8 cellular contexts compared by ENCODE assay signal in genomic region chr11:57668467-57668890, GRCh38. TPM values are rescaled to one million over a fixed set of nuclear protein-coding genes. Genes with fewer than 3 reads are reported as not detected.
DNase-seq lines count a peak whose midpoint lies in the region; ATAC-seq and TF ChIP-seq lines count a peak whose summit lies in the region.

No MANE protein-coding gene starts in this region.

- no peak for DNase-seq in AG04449 (ENCODE audit: low read depth, low spot score)
- DNase-seq in HL-60 (ENCODE audit: low read depth in 1 of 2, low spot score in 1 of 2) = peak in 1 of 2 experiments; percentile 40
- no peak for DNase-seq in activated T-cell treated with anti-CD3 and anti-CD28 coated beads, Interleukin-2, amount 50 U/mL, for 72 hours
- DNase-seq in glutamatergic neuron = no peak
- no peak for DNase-seq in superior temporal gyrus (ENCODE audit: extremely low spot score)

- H3K27ac Mint-ChIP-seq in activated T-cell treated with anti-CD3 and anti-CD28 coated beads, Interleukin-2, amount 50 U/mL, for 72 hours = peak overlapping the region; percentile 98
- H3K27ac Mint-ChIP-seq in glutamatergic neuron (ENCODE audit: unreplicated experiment) = peak overlapping the region; percentile 89

- peaks cover 59% of the 10 kb centered on the region for H3K4me1 Mint-ChIP-seq in activated T-cell treated with anti-CD3 and anti-CD28 coated beads, Interleukin-2, amount 50 U/mL, for 72 hours (ENCODE audit: low read depth)
- H3K4me1 Mint-ChIP-seq in glutamatergic neuron (ENCODE audit: low read depth, unreplicated experiment) = peaks cover 5% of the 10 kb centered on the region

- H3K9me3 Mint-ChIP-seq in activated T-cell treated with anti-CD3 and anti-CD28 coated beads, Interleukin-2, amount 50 U/mL, for 72 hours = no peaks in the 10 kb centered on the region
- peaks cover 24% of the 10 kb centered on the region for H3K9me3 Mint-ChIP-seq in glutamatergic neuron (ENCODE audit: unreplicated experiment)

- no peaks in the 10 kb centered on the region for H3K9me3 ChIP-seq in skeletal muscle satellite cell (replicated peaks; ENCODE audit: low read length)

- H3K36me3 ChIP-seq in skeletal muscle satellite cell (ENCODE audit: insufficient read depth, low read length) = peaks cover 17% of the 10 kb centered on the region

- H3K9ac ChIP-seq in skeletal muscle satellite cell (ENCODE audit: low read depth, low read length) = peak overlapping the region; percentile 95

- H3K27me3 ChIP-seq in HL-60 (ENCODE audit: insufficient read depth, poor library complexity, severe bottlenecking) (no peaks in the 10 kb centered on the region), skeletal muscle satellite cell (ENCODE audit: control insufficient read depth, insufficient read depth, low read length) (no peaks in the 10 kb centered on the region)

- no peaks in the 10 kb centered on the region for H3K27me3 Mint-ChIP-seq in activated T-cell treated with anti-CD3 and anti-CD28 coated beads, Interleukin-2, amount 50 U/mL, for 72 hours (ENCODE audit: low read depth)
- H3K27me3 Mint-ChIP-seq in glutamatergic neuron (ENCODE audit: unreplicated experiment) = peaks cover 21% of the 10 kb centered on the region

- CTCF ChIA-PET in AG04449 (lab: Yijun Ruan, JAX) = interaction anchor here (1.0 to 1.3 kb wide), 2 partner anchors 11 to 28 kb away, joined by 4 read pairs; no protein-coding TSS in a partner anchor

- peak overlapping the region; percentile 87 for H3K4me2 ChIP-seq in skeletal muscle satellite cell (ENCODE audit: low read length)

- H3K36me3 Mint-ChIP-seq in activated T-cell treated with anti-CD3 and anti-CD28 coated beads, Interleukin-2, amount 50 U/mL, for 72 hours (ENCODE audit: insufficient read depth in 2 of 2) = peaks cover 11 to 13% of the 10 kb centered on the region in 2 donors
- H3K36me3 Mint-ChIP-seq in glutamatergic neuron (ENCODE audit: unreplicated experiment) = no peaks in the 10 kb centered on the region

- H3K27ac ChIP-seq in HL-60 (replicated peaks) = peak overlapping the region; percentile 100

- TF ChIP-seq CTCF in AG04449 (IDR thresholded peaks at IDR 0.05; ENCODE audit: insufficient read depth, low read length, missing control alignments) (no peak), HL-60 (IDR thresholded peaks at IDR 0.05; ENCODE audit: insufficient read depth, low read length) (no peak), glutamatergic neuron (IDR thresholded peaks at IDR 0.05; ENCODE audit: partially characterized antibody, unreplicated experiment) (no peak)

- ATAC-seq in GM18511 (IDR thresholded peaks at IDR 0.05; ENCODE audit: unreplicated experiment) (peak; percentile 18), GM18867 (IDR thresholded peaks at IDR 0.05; ENCODE audit: unreplicated experiment) (no peak)
- ATAC-seq in activated T-cell treated with anti-CD3 and anti-CD28 coated beads, Interleukin-2, amount 50 U/mL, for 72 hours (replicated peaks in 1 of 2) = no peak

- peaks cover 16% of the 10 kb centered on the region for H3K4me1 ChIP-seq in skeletal muscle satellite cell (ENCODE audit: control insufficient read depth, insufficient read depth, low read length)

- POLR2A ChIA-PET in AG04449 (lab: Yijun Ruan, JAX) = no interaction called here

- peak overlapping the region; percentile 94 for H3K4me3 ChIP-seq in AG04449 (ENCODE audit: low read depth, low read length)
- peak overlapping the region; percentile 90 for H3K4me3 ChIP-seq in HL-60 (replicated peaks; ENCODE audit: insufficient read depth, low read length)
- peak overlapping the region; percentile 92 for H3K4me3 ChIP-seq in skeletal muscle satellite cell (ENCODE audit: low read length)

- H3K4me3 Mint-ChIP-seq in activated T-cell treated with anti-CD3 and anti-CD28 coated beads, Interleukin-2, amount 50 U/mL, for 72 hours = peak overlapping the region; percentile 88 to 97
- peak overlapping the region; percentile 97 for H3K4me3 Mint-ChIP-seq in glutamatergic neuron (ENCODE audit: unreplicated experiment)

RNA-seq across cellular contexts. Expression of gene ZDHHC5, which starts 0.6 kb away (rescaled TPM):
- 10 to 100 TPM; 62.8 to 62.9 TPM for total RNA-seq in activated T-cell treated with anti-CD3 and anti-CD28 coated beads, Interleukin-2, amount 50 U/mL, for 72 hours
- total RNA-seq in glutamatergic neuron (ENCODE audit: unreplicated experiment) = 42.3 TPM
- total RNA-seq in skeletal muscle satellite cell (2012; rRNA removed) = 39.8 and 47.8 TPM in 2 replicates

RNA-seq across cellular contexts. Expression of gene CLP1, which starts 10.9 kb away (rescaled TPM):
- total RNA-seq in activated T-cell treated with anti-CD3 and anti-CD28 coated beads, Interleukin-2, amount 50 U/mL, for 72 hours = 10 to 100 TPM; 15.1 to 16.1 TPM
- total RNA-seq in glutamatergic neuron (ENCODE audit: unreplicated experiment) = 17.1 TPM
- 13.2 and 13.3 TPM in 2 replicates for total RNA-seq in skeletal muscle satellite cell (2012; rRNA removed)

RNA-seq across cellular contexts. Expression of gene YPEL4, which starts 18.8 kb away (rescaled TPM):
- 1 to 10 TPM; 1.1 to 1.3 TPM for total RNA-seq in activated T-cell treated with anti-CD3 and anti-CD28 coated beads, Interleukin-2, amount 50 U/mL, for 72 hours
- 16.9 TPM for total RNA-seq in glutamatergic neuron (ENCODE audit: unreplicated experiment)
- total RNA-seq in skeletal muscle satellite cell (2012; rRNA removed) = 0.22 and 0.25 TPM in 2 replicates

RNA-seq across cellular contexts. Expression of gene MED19, which starts 43.5 kb away (rescaled TPM):
- 10 to 100 TPM; 19.8 to 20.0 TPM for total RNA-seq in activated T-cell treated with anti-CD3 and anti-CD28 coated beads, Interleukin-2, amount 50 U/mL, for 72 hours
- total RNA-seq in glutamatergic neuron (ENCODE audit: unreplicated experiment) = 30.9 TPM
- total RNA-seq in skeletal muscle satellite cell (2012; rRNA removed) = 9.1 and 17.3 TPM in 2 replicates

RNA-seq across cellular contexts. Expression of gene TMX2, which starts 43.9 kb away (rescaled TPM):
- total RNA-seq in activated T-cell treated with anti-CD3 and anti-CD28 coated beads, Interleukin-2, amount 50 U/mL, for 72 hours = 10 to 100 TPM; 54.2 to 69.8 TPM
- 94.5 TPM for total RNA-seq in glutamatergic neuron (ENCODE audit: unreplicated experiment)
- 62.1 and 92.0 TPM in 2 replicates for total RNA-seq in skeletal muscle satellite cell (2012; rRNA removed)
